Comparison of ENCODE assay signal across 26 cellular contexts in the genomic region with DNA sequence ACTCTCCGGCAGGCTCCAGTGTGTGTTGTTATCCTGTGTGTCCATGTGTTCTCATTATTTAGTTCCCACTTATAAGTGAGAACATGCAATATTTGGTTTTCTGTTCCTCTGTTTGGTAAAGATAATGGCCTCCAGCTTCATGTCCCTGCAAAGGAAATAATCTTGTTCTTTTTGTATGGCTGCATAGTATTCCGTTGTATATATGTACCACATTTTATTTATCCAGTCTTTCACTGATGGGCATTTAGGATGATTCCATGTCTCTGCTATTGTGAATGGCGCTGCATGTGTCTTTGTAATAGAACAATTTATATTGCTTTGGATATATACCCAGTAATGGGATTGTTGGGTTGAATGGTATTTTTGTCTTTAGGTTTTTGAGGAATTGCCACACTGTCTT.
"Had no signal": no experiment of that assay in that cellular context is flagged by ENCODE, and none has a peak within 500 bp of the region (broad histone marks: within the 10 kb centered on the region; RNA-seq: fewer than 3 reads in every experiment).

No MANE protein-coding gene starts in this region.

- H3K36me3 ChIP-seq: stomach, suprapubic skin, thoracic aorta, thyroid gland, tibial artery, tibial nerve, transverse colon, upper lobe of left lung, upper lobe of right lung, uterus, vagina had no signal

- H3K27me3 ChIP-seq: stomach, suprapubic skin, testis, thyroid gland, tibial artery, tibial nerve, transverse colon, upper lobe of left lung, upper lobe of right lung, uterus, vagina had no signal

- H3K9me3 ChIP-seq: suprapubic skin, testis, thoracic aorta, tibial artery, tibial nerve, transverse colon, upper lobe of left lung, upper lobe of right lung, uterus, vagina had no signal

- H3K4me3 ChIP-seq: stomach, suprapubic skin, testis, thoracic aorta, thyroid gland, tibial artery, tibial nerve, transverse colon, upper lobe of left lung, upper lobe of right lung, uterus, vagina had no signal

- H3K4me1 ChIP-seq: stomach, suprapubic skin, testis, thyroid gland, tibial artery, tibial nerve, transverse colon, upper lobe of left lung, upper lobe of right lung, uterus, vagina had no signal

- DNase-seq: stimulated activated CD4-positive, alpha-beta T cell treated with anti-CD3 and anti-CD28 coated beads, Interleukin-2, amount 100 ng/mL, for 48 hours; stimulated activated CD4-positive, alpha-beta T cell treated with anti-CD3 and anti-CD28 coated beads, Interleukin-4, amount 100 ng/mL, for 1 hour; stimulated activated CD4-positive, alpha-beta T cell treated with anti-CD3 and anti-CD28 coated beads, Interleukin-4, amount 100 ng/mL, for 24 hours; stimulated activated CD4-positive, alpha-beta T cell treated with anti-CD3 and anti-CD28 coated beads, Interleukin-4, amount 100 ng/mL, for 4 hours; stimulated activated CD8-positive, alpha-beta memory T cell treated with anti-CD3 and anti-CD28 coated beads, Interleukin-4, amount 100 ng/mL, for 48 hours; stimulated activated naive B cell treated with anti-CD40 and anti-IgM and Interleukin-4, amounts not matched to agents 10 μg/mL and 1 μg/mL and 100 μg/mL, for 72 hours; stimulated activated naive CD4-positive, alpha-beta T cell; stimulated activated naive CD4-positive, alpha-beta T cell treated with Interleukin-2 at 50 U/mL for 16 hours; stimulated activated naive CD8-positive, alpha-beta T cell treated with anti-CD3 and anti-CD28 coated beads, Interleukin-15, amount 100 ng/mL, for 72 hours; stimulated activated naive CD8-positive, alpha-beta T cell treated with anti-CD3 and anti-CD28 coated beads, Interleukin-15, Interleukin-2, amounts not matched to agents 100 U/mL and 50 U/mL, for 24 hours; stomach; substantia nigra; testis; thyroid gland; tibial artery; transverse colon; trophoblast cell; upper lobe of left lung; upper lobe of right lung; uterus had no signal

- ATAC-seq: stimulated activated effector memory CD8-positive, alpha-beta T cell treated with anti-CD3 and anti-CD28 coated beads, Interleukin-12 subunit alpha, Interleukin-12 subunit beta, amount 100 ng/mL, for 72 hours; stimulated activated memory B cell treated with anti-CD40 and anti-IgM and Interleukin-4, amounts not matched to agents 10 μg/mL and 1 μg/mL and 100 μg/mL, for 72 hours; stimulated activated naive B cell treated with anti-CD40 and anti-IgM and Interleukin-4, amounts not matched to agents 10 μg/mL and 1 μg/mL and 100 μg/mL, for 72 hours; stimulated activated naive CD8-positive, alpha-beta T cell treated with anti-CD3 and anti-CD28 coated beads, Interleukin-15, amount 100 ng/mL, for 72 hours; stimulated activated naive CD8-positive, alpha-beta T cell treated with anti-CD3 and anti-CD28 coated beads, Interleukin-15, Interleukin-2, amounts not matched to agents 100 U/mL and 50 U/mL, for 24 hours; upper lobe of right lung had no signal

- H3K27ac ChIP-seq: stomach, suprapubic skin, testis, thoracic aorta, thyroid gland, tibial artery, tibial nerve, transverse colon, upper lobe of left lung, upper lobe of right lung, uterus, vagina had no signal
